In genomic region chr19:44374789-44375188, GRCh38 we compare ENCODE assay signal across 9 cellular contexts.
"Had no signal": no experiment of that assay in that cellular context is flagged by ENCODE, and none has a peak within 500 bp of the region (broad histone marks: within the 10 kb centered on the region; RNA-seq: fewer than 3 reads in every experiment).

No MANE protein-coding gene starts in this region.

- H2AFZ ChIP-seq: GM23248, GM23338 had no signal

- DNase-seq: GM23248, GOT3, H7, H9, HCEC 1CT, HFFc6 had no signal

- ATAC-seq: GM23338, HCT116 had no signal

- H3K9me3 ChIP-seq: HAP-1 had no signal

- H3K27ac ChIP-seq: GM23248 had no signal

- H3K36me3 ChIP-seq: HAP-1 had no signal

- H3K4me3 ChIP-seq: GM23248, GM23338, HAP-1 had no signal

- H3K9ac ChIP-seq: GM23248 had no signal

- H3K4me1 ChIP-seq: HAP-1 had no signal

- H3K4me2 ChIP-seq: GM23338 had no signal
